ENCODE assay signal across 5 cellular contexts in the genomic region with DNA sequence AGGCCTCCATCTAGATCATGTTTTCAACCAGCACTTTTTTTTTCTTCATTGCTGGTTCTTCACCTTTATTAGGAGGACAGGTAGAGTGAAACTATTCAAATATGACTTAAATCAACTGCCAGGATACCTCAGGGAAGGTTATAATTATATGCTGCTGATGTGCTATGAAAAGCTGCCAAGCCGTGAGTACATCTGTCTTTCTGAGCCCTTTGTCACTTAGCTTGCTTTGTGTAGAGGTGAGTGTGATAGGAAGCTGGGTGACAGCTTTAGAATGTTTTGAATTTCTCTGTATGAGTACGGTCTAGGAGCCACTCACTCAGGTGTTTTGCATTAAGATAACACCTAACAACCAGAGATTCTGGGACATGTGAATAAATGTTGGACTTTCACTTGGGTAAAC.
"Had no signal": no experiment of that assay in that cellular context is flagged by ENCODE, and none has a peak within 500 bp of the region (broad histone marks: within the 10 kb centered on the region; RNA-seq: fewer than 3 reads in every experiment).

No MANE protein-coding gene starts in this region.

- ATAC-seq: GM23338, HepG2 had no signal

- H3K27ac Mint-ChIP-seq: GM23338, H9, IgD-negative memory B cell had no signal

- H3K4me3 Mint-ChIP-seq: GM23338, H9, IgD-negative memory B cell had no signal

- H3K4me1 Mint-ChIP-seq: GM23338, IgD-negative memory B cell had no signal

- DNase-seq: H9, HCEC 1CT had no signal

- H3K36me3 Mint-ChIP-seq: IgD-negative memory B cell had no signal
